In the genomic region with DNA sequence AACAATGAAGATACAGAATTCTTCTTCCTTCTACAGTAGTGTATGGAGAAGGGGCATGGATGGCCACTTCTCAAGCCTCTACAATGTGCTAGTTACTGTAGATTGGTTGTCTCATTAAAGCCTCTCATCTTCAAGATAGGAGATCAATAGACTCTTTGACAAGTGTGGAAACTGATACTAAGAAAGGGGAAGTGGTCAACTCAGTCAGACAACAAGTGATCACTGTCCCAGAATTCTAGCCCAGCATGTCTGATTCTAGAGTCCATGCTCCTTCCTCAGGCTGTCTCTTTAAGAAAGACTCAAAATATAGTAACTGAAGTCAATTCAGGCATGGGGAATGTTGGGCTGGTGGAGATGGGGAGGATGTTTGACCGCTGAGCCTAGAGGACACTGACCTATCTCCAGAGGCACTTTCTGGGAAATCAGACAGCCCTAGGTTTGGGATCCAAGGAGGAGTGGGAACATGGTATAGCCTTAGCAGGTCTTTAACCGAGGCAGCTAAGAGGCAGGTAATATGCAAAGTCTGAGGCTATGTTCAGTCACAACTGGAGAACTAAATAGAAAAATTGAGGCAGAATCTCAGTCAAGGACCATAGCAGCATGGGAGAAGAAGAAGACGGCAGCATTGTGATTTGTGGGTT, we compare ENCODE assay signal across 9 cellular contexts. TPM values are rescaled to one million over a fixed set of nuclear protein-coding genes. Genes with fewer than 3 reads are reported as not detected.
DNase-seq lines count a peak whose midpoint lies in the region; ATAC-seq lines count a peak whose summit lies in the region.
"Had no signal": no experiment of that assay in that cellular context is flagged by ENCODE, and none has a peak within 500 bp of the region (broad histone marks: within the 10 kb centered on the region; RNA-seq: fewer than 3 reads in every experiment).

No MANE protein-coding gene starts in this region.

- peaks cover 43% of the 10 kb centered on the region for H3K4me1 ChIP-seq in Karpas-422 (ENCODE audit: low read length)
- H3K4me1 ChIP-seq: SJCRH30 had no signal

- ATAC-seq in GM18511 (IDR thresholded peaks at IDR 0.05; ENCODE audit: unreplicated experiment) (peak; percentile 86), GM21786 (IDR thresholded peaks at IDR 0.05; ENCODE audit: unreplicated experiment) (peak; percentile 75), HG03045 (IDR thresholded peaks at IDR 0.05; ENCODE audit: unreplicated experiment) (no peak)

- H3K79me2 ChIP-seq in Karpas-422 (ENCODE audit: low read length), result no peaks in the 10 kb centered on the region

- H2AFZ ChIP-seq in Karpas-422 (ENCODE audit: low read length), result 0 out of 2 replicates have a peak overlapping the region, but pooled peaks have one; percentile 0

- peak overlapping the region; percentile 21; the same call in 1 of the 2 replicates for H3K4me3 ChIP-seq in Karpas-422 (ENCODE audit: low read length)
- no peak overlapping the region for H3K4me3 ChIP-seq in MG63
- H3K4me3 ChIP-seq: SJCRH30 had no signal

- H3K9me3 ChIP-seq in Karpas-422 (ENCODE audit: low read length), result no peaks in the 10 kb centered on the region
- no peaks in the 10 kb centered on the region for H3K9me3 ChIP-seq in MG63
- H3K9me3 ChIP-seq: SJCRH30 had no signal

- H3K36me3 ChIP-seq in Karpas-422 (ENCODE audit: insufficient read depth, low read length) (no peaks in the 10 kb centered on the region), MG63 (no peaks in the 10 kb centered on the region)
- H3K36me3 ChIP-seq: SJCRH30 had no signal

- H3K4me2 ChIP-seq in Karpas-422 (ENCODE audit: low read depth, low read length, poor library complexity, severe bottlenecking), result peak overlapping the region; percentile 58

- no peaks in the 10 kb centered on the region for H3K9me2 ChIP-seq in Karpas-422 (replicated peaks; ENCODE audit: insufficient read depth, low read length)

- H4K20me1 ChIP-seq in Karpas-422 (ENCODE audit: insufficient read depth, low read depth, low read length), result no peaks in the 10 kb centered on the region

- peak overlapping the region; percentile 60 for H3K27ac ChIP-seq in Karpas-422 (ENCODE audit: low read length)
- H3K27ac ChIP-seq: SJCRH30 had no signal

- peak overlapping the region; percentile 14 for H3K9ac ChIP-seq in Karpas-422 (ENCODE audit: low read length)

- DNase-seq in Karpas-422, result peak; percentile 66
- DNase-seq in medulla oblongata (ENCODE audit: extremely low spot score), result peak; percentile 71
- no peak for DNase-seq in MG63
- DNase-seq in NCI-H1417 treated with DMSO at 0.1 percent for 48 hours (lab: John Stamatoyannopoulos, UW), result no peak
- DNase-seq in activated CD4-positive, alpha-beta T cell treated with anti-CD3 and anti-CD28 coated beads, Interleukin-2, amount 50 U/mL, for 4 hours, result no peak
- DNase-seq: SJCRH30 had no signal

- no peaks in the 10 kb centered on the region for H3K27me3 ChIP-seq in Karpas-422 (ENCODE audit: low read length)
- no peaks in the 10 kb centered on the region for H3K27me3 ChIP-seq in MG63
- H3K27me3 ChIP-seq: SJCRH30 had no signal

RNA-seq across cellular contexts. Expression of a gene that starts 39.3 kb away (rescaled TPM):
- total RNA-seq in Karpas-422 (2014; rRNA removed; shearing (Covaris generic); ENCODE audit: low replicate concordance), result 17.0 and 28.3 TPM in 2 replicates
- 7.2 and 23.1 TPM in 2 replicates for total RNA-seq in MG63 (2014; rRNA removed; shearing (Covaris generic); ENCODE audit: low replicate concordance)

RNA-seq across cellular contexts. Expression of a gene that starts 48.8 kb away (rescaled TPM):
- total RNA-seq in Karpas-422 (2014; rRNA removed; shearing (Covaris generic); ENCODE audit: low replicate concordance), result 37.8 and 74.2 TPM in 2 replicates
- total RNA-seq in MG63 (2014; rRNA removed; shearing (Covaris generic); ENCODE audit: low replicate concordance), result 0.49 TPM in 1 of 2 replicates, not detected in the other

Comparison
In these comparisons a context has a peak if more than half of its experiments do, and no peak if none do; other contexts are left out.
1. DNase-seq: peak in Karpas-422 (single experiment) and medulla oblongata (single experiment); none in MG63 (single experiment), NCI-H1417 treated with DMSO at 0.1 percent for 48 hours (single experiment) and activated CD4-positive, alpha-beta T cell treated with anti-CD3 and anti-CD28 coated beads, Interleukin-2, amount 50 U/mL, for 4 hours (0 of 2).
2. RNA of a gene that starts 48.8 kb away (total RNA-seq): 37.8 to 74.2 TPM in Karpas-422; 0.49 TPM in MG63; every median in the first group is over 10 times any median in the second.